Comparison of ENCODE assay signal across 18 cellular contexts in the genomic region with DNA sequence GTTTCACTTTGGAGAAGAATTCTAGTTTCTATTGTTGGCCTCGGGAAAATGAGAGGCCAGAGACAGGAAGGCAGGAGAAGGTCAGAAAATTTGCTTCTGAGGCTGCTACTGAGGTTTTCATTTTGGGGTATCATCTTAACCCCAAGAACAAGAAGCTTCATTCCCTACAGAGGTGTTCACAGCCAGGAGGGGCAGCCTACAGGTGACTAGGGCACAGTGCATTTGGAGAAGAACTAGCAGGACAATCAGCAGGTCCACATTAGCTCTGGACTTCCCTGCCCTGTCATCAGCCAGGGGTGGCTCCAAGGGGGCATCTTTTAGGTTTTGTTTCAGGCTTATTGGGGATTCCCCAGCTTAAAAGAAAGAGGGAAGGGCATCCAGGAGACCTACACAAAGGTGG. TPM values are rescaled to one million over a fixed set of nuclear protein-coding genes. Genes with fewer than 3 reads are reported as not detected.
DNase-seq lines count a peak whose midpoint lies in the region; ATAC-seq and TF ChIP-seq lines count a peak whose summit lies in the region.
"Had no signal": no experiment of that assay in that cellular context is flagged by ENCODE, and none has a peak within 500 bp of the region (broad histone marks: within the 10 kb centered on the region; RNA-seq: fewer than 3 reads in every experiment).

No MANE protein-coding gene starts in this region.

- H3K27me3 ChIP-seq in AG04450 (ENCODE audit: control insufficient read depth, insufficient read depth, low read length): no peaks in the 10 kb centered on the region
- no peaks in the 10 kb centered on the region for H3K27me3 ChIP-seq in neural cell (ENCODE audit: insufficient read depth, low read depth, low read length)
- H3K27me3 ChIP-seq: BE2C, SJSA1 had no signal

- no peaks in the 10 kb centered on the region for H3K36me3 Mint-ChIP-seq in T-helper 17 cell (ENCODE audit: low read depth)

- peaks cover 13% of the 10 kb centered on the region for H3K27me3 Mint-ChIP-seq in T-helper 17 cell

- POLR2A ChIA-PET in AG04450 (lab: Yijun Ruan, JAX): interaction anchor here (0.7 kb wide), 1 partner anchor 14 kb away, joined by 5 read pairs; no protein-coding TSS in a partner anchor

- H3K9me3 ChIP-seq in AG04450 (ENCODE audit: control insufficient read depth, insufficient read depth, low read length) (no peaks in the 10 kb centered on the region; the same call in 1 of the 2 replicates), T-helper 17 cell (ENCODE audit: control insufficient read depth, low read length, poor library complexity, severe bottlenecking) (no peaks in the 10 kb centered on the region), neural cell (ENCODE audit: low read length) (no peaks in the 10 kb centered on the region)
- H3K9me3 ChIP-seq: A549, BE2C, SJSA1 had no signal

- H3K79me2 ChIP-seq in neural cell (replicated peaks; ENCODE audit: insufficient read depth, low read length): no peaks in the 10 kb centered on the region

- H3K36me3 ChIP-seq in neural cell (ENCODE audit: insufficient read depth, low read length): no peaks in the 10 kb centered on the region

- no peak overlapping the region for H3K4me2 ChIP-seq in neural cell (ENCODE audit: low read length)
- H3K4me2 ChIP-seq: A549 had no signal

- H3K4me3 ChIP-seq in AG04450 (ENCODE audit: low read depth, low read length) (no peak overlapping the region), neural cell (ENCODE audit: low read length) (no peak overlapping the region)
- H3K4me3 ChIP-seq: A549, SJSA1 had no signal

- no peak overlapping the region for H3K4me3 Mint-ChIP-seq in T-helper 17 cell

- no peaks in the 10 kb centered on the region for H3K9me2 ChIP-seq in neural cell (ENCODE audit: insufficient read depth, low read length)

- H3K27ac ChIP-seq in AG04450 (ENCODE audit: low read depth, low read length) (peak overlapping the region; percentile 61), neural cell (ENCODE audit: low read length) (peak overlapping the region; percentile 69)
- H3K27ac ChIP-seq: A549, SJSA1 had no signal

- peaks cover 3% of the 10 kb centered on the region for H3K4me1 Mint-ChIP-seq in T-helper 17 cell

- TF ChIP-seq RAD21 in neural cell (conservative IDR thresholded peaks at IDR 0.05): no peak

- TF ChIP-seq CTCF in AG04450 (IDR thresholded peaks at IDR 0.05; ENCODE audit: low read depth, low read length) (no peak), GM12874 (IDR thresholded peaks at IDR 0.05; ENCODE audit: insufficient read depth, low read depth, low read length) (peak; percentile 12; the same call in 1 of the 2 replicates), neural cell (IDR thresholded peaks at IDR 0.05; ENCODE audit: poor library complexity, severe bottlenecking) (no peak)

- CTCF ChIA-PET in AG04450 (lab: Charles Lee): no interaction called here

- no peak overlapping the region for H3K9ac ChIP-seq in neural cell (ENCODE audit: low read length)

- H3K27ac Mint-ChIP-seq in T-helper 17 cell: peak overlapping the region; percentile 29

- H2AFZ ChIP-seq in neural cell (ENCODE audit: low read depth, low read length): no peak overlapping the region

- DNase-seq in AG04450 (ENCODE audit: low read depth, low spot score) (no peak), T-helper 17 cell (no peak), OCI-M2 (lab: John Stamatoyannopoulos, UW; ENCODE audit: unreplicated experiment) (no peak), HuH-7.5 (ENCODE audit: low spot score) (no peak), NCI-H1930 (lab: John Stamatoyannopoulos, UW) (no peak)
- DNase-seq: BE2C, DMS79, KBM-7, NCI-H1092 treated with DMSO at 0.1 percent for 48 hours, NCI-H2081 treated with DMSO at 0.1 percent for 48 hours, NCI-H2171 treated with DMSO at 0.1 percent for 48 hours, NCI-H524 treated with DMSO at 0.1 percent for 48 hours, NCI-H82 had no signal

- no peaks in the 10 kb centered on the region for H3F3A ChIP-seq in neural cell (ENCODE audit: insufficient read depth, low read length, poor library complexity, severe bottlenecking)

- no peaks in the 10 kb centered on the region for H4K20me1 ChIP-seq in neural cell (ENCODE audit: insufficient read depth)

- no peak for TF ChIP-seq EP300 in neural cell (conservative IDR thresholded peaks at IDR 0.05; ENCODE audit: poor library complexity, severe bottlenecking)

- ATAC-seq in T-helper 17 cell: no peak
- ATAC-seq: Right ventricle myocardium inferior had no signal

TF ChIP-seq in neural cell, 6 proteins besides CTCF, POLR2A, EP300 and RAD21:
- TF ChIP-seq POLR2AphosphoS5 (IDR thresholded peaks at IDR 0.05): no peak
- no peak for TF ChIP-seq TAF1 (IDR thresholded peaks at IDR 0.05; ENCODE audit: low read depth)
- TF ChIP-seq MXI1 (conservative IDR thresholded peaks at IDR 0.05; ENCODE audit: poor library complexity, severe bottlenecking): no peak
- TF ChIP-seq, protein P1, sequence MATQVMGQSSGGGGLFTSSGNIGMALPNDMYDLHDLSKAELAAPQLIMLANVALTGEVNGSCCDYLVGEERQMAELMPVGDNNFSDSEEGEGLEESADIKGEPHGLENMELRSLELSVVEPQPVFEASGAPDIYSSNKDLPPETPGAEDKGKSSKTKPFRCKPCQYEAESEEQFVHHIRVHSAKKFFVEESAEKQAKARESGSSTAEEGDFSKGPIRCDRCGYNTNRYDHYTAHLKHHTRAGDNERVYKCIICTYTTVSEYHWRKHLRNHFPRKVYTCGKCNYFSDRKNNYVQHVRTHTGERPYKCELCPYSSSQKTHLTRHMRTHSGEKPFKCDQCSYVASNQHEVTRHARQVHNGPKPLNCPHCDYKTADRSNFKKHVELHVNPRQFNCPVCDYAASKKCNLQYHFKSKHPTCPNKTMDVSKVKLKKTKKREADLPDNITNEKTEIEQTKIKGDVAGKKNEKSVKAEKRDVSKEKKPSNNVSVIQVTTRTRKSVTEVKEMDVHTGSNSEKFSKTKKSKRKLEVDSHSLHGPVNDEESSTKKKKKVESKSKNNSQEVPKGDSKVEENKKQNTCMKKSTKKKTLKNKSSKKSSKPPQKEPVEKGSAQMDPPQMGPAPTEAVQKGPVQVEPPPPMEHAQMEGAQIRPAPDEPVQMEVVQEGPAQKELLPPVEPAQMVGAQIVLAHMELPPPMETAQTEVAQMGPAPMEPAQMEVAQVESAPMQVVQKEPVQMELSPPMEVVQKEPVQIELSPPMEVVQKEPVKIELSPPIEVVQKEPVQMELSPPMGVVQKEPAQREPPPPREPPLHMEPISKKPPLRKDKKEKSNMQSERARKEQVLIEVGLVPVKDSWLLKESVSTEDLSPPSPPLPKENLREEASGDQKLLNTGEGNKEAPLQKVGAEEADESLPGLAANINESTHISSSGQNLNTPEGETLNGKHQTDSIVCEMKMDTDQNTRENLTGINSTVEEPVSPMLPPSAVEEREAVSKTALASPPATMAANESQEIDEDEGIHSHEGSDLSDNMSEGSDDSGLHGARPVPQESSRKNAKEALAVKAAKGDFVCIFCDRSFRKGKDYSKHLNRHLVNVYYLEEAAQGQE (IDR thresholded peaks at IDR 0.05; ENCODE audit: borderline replicate concordance): no peak

RNA-seq across cellular contexts. Expression of a gene that starts 12.1 kb away (rescaled TPM):
- polyA plus RNA-seq in AG04450 (2011; rRNA removed) (18.5 and 20.0 TPM in 2 replicates), neural cell (23.0 and 25.2 TPM in 2 replicates)
- polyA minus RNA-seq in AG04450 (2011; rRNA and poly(A)+ RNA removed): 30.6 and 37.1 TPM in 2 replicates
- 1 to 10 TPM; 5.4 to 8.1 TPM for total RNA-seq in T-helper 17 cell
- polyA minus RNA-seq in neural cell: 28.2 and 30.2 TPM in 2 replicates
